32 cellular contexts compared by ENCODE assay signal in genomic region chr21:31624961-31625491, GRCh38.
"Had no signal": no experiment of that assay in that cellular context is flagged by ENCODE, and none has a peak within 500 bp of the region (broad histone marks: within the 10 kb centered on the region; RNA-seq: fewer than 3 reads in every experiment).

No MANE protein-coding gene starts in this region.

- H3K36me3 Mint-ChIP-seq: activated CD4-positive, alpha-beta memory T cell treated with anti-CD3 and anti-CD28 coated beads for 36 hours; activated CD8-positive, alpha-beta memory T cell treated with anti-CD3 and anti-CD28 coated beads, Interleukin-2, amount 10 ng/mL, durations not matched to agents 7 days and 5 days; activated naive CD4-positive, alpha-beta T cell treated with anti-CD3 and anti-CD28 coated beads, Interleukin-2, amount 50 U/mL, for 72 hours; activated naive CD8-positive, alpha-beta T cell treated with anti-CD3 and anti-CD28 coated beads, Interleukin-2, amount 10 ng/mL, durations not matched to agents 7 days and 5 days had no signal

- H3K27me3 Mint-ChIP-seq: activated CD4-positive, alpha-beta memory T cell treated with anti-CD3 and anti-CD28 coated beads for 36 hours; activated naive CD8-positive, alpha-beta T cell treated with anti-CD3 and anti-CD28 coated beads, Interleukin-2, amount 10 ng/mL, durations not matched to agents 7 days and 5 days had no signal

- H3K4me3 ChIP-seq: esophagus squamous epithelium, gastroesophageal sphincter had no signal

- H3K27ac ChIP-seq: brain microvascular endothelial cell, epithelial cell of prostate, esophagus squamous epithelium, gastroesophageal sphincter had no signal

- FAIRE-seq: astrocyte, bronchial epithelial cell, colon, endometrium, endothelial cell of umbilical vein had no signal

- DNase-seq: activated CD4-positive, alpha-beta memory T cell treated with anti-CD3 and anti-CD28 coated beads for 36 hours; activated CD4-positive, alpha-beta T cell treated with anti-CD3 and anti-CD28 coated beads for 36 hours; activated CD4-positive, alpha-beta T cell treated with anti-CD3 and anti-CD28 coated beads, Interleukin-2, amount 10 ng/mL, durations not matched to agents 24 days and 14 days; activated CD4-positive, CD25-positive, alpha-beta regulatory T cell; activated CD4-positive, CD25-positive, alpha-beta regulatory T cell treated with anti-CD3 and anti-CD28 coated beads, Interleukin-2, amount 50 U/mL, for 72 hours; activated CD8-positive, alpha-beta memory T cell treated with anti-CD3 and anti-CD28 coated beads, Interleukin-2, amount 10 ng/mL, durations not matched to agents 7 days and 5 days; activated CD8-positive, alpha-beta memory T cell treated with anti-CD3 and anti-CD28 coated beads, Interleukin-2, amount 50 U/mL, for 4 hours; activated CD8-positive, alpha-beta T cell treated with anti-CD3 and anti-CD28 coated beads, Interleukin-2, amount 10 ng/mL, durations not matched to agents 7 days and 5 days; activated effector memory CD4-positive, alpha-beta T cell treated with Interleukin-2 at 50 U/mL for 16 hours; activated gamma-delta T cell treated with Interleukin-2 at 50 U/mL for 16 hours; activated naive CD4-positive, alpha-beta T cell treated with Interleukin-2 at 50 U/mL for 16 hours; activated naive CD8-positive, alpha-beta T cell treated with anti-CD3 and anti-CD28 coated beads, Interleukin-2, amount 10 ng/mL, durations not matched to agents 7 days and 5 days; activated T-cell treated with anti-CD3 and anti-CD28 coated beads, Interleukin-2, amount 50 U/mL, for 1 hour; activated T-cell treated with anti-CD3 and anti-CD28 coated beads, Interleukin-2, amount 50 U/mL, for 72 hours; brain microvascular endothelial cell; caudate nucleus; cortex of kidney; dermis blood vessel endothelial cell; effector CD4-positive, alpha-beta T cell; effector memory CD8-positive, alpha-beta T cell; esophagus squamous epithelium; foreskin melanocyte; T-helper 1 cell; T-helper 17 cell had no signal

- H3K4me3 Mint-ChIP-seq: activated CD4-positive, alpha-beta memory T cell treated with anti-CD3 and anti-CD28 coated beads for 36 hours; activated CD4-positive, alpha-beta T cell treated with anti-CD3 and anti-CD28 coated beads for 36 hours; activated CD4-positive, alpha-beta T cell treated with anti-CD3 and anti-CD28 coated beads, Interleukin-2, amount 10 ng/mL, durations not matched to agents 24 days and 14 days; activated CD8-positive, alpha-beta memory T cell treated with anti-CD3 and anti-CD28 coated beads, Interleukin-2, amount 10 ng/mL, durations not matched to agents 7 days and 5 days; activated CD8-positive, alpha-beta T cell treated with anti-CD3 and anti-CD28 coated beads, Interleukin-2, amount 10 ng/mL, durations not matched to agents 7 days and 5 days; activated naive CD8-positive, alpha-beta T cell treated with anti-CD3 and anti-CD28 coated beads, Interleukin-2, amount 10 ng/mL, durations not matched to agents 7 days and 5 days; activated T-cell treated with anti-CD3 and anti-CD28 coated beads, Interleukin-2, amount 50 U/mL, for 72 hours; effector memory CD8-positive, alpha-beta T cell; T-helper 17 cell had no signal

- H3K9me3 ChIP-seq: esophagus squamous epithelium, gastroesophageal sphincter had no signal

- H3K27ac Mint-ChIP-seq: activated CD4-positive, alpha-beta memory T cell treated with anti-CD3 and anti-CD28 coated beads for 36 hours; activated CD4-positive, alpha-beta T cell treated with anti-CD3 and anti-CD28 coated beads for 36 hours; activated CD4-positive, alpha-beta T cell treated with anti-CD3 and anti-CD28 coated beads, Interleukin-2, amount 10 ng/mL, durations not matched to agents 24 days and 14 days; activated CD8-positive, alpha-beta memory T cell treated with anti-CD3 and anti-CD28 coated beads, Interleukin-2, amount 10 ng/mL, durations not matched to agents 7 days and 5 days; activated CD8-positive, alpha-beta T cell treated with anti-CD3 and anti-CD28 coated beads, Interleukin-2, amount 10 ng/mL, durations not matched to agents 7 days and 5 days; activated naive CD4-positive, alpha-beta T cell treated with anti-CD3 and anti-CD28 coated beads, Interleukin-2, amount 50 U/mL, for 72 hours; activated naive CD8-positive, alpha-beta T cell treated with anti-CD3 and anti-CD28 coated beads, Interleukin-2, amount 10 ng/mL, durations not matched to agents 7 days and 5 days; activated T-cell treated with anti-CD3 and anti-CD28 coated beads, Interleukin-2, amount 50 U/mL, for 72 hours; effector memory CD8-positive, alpha-beta T cell; T-helper 17 cell had no signal

- H3K36me3 ChIP-seq: brain microvascular endothelial cell, esophagus squamous epithelium, gastroesophageal sphincter had no signal

- ATAC-seq: activated CD4-positive, alpha-beta T cell treated with anti-CD3 and anti-CD28 coated beads for 36 hours; activated CD8-positive, alpha-beta memory T cell treated with anti-CD3 and anti-CD28 coated beads, Interleukin-2, amount 10 ng/mL, durations not matched to agents 7 days and 5 days; activated CD8-positive, alpha-beta T cell treated with anti-CD3 and anti-CD28 coated beads, Interleukin-2, amount 10 ng/mL, durations not matched to agents 7 days and 5 days; activated naive CD4-positive, alpha-beta T cell treated with anti-CD3 and anti-CD28 coated beads, Interleukin-2, amount 50 U/mL, for 72 hours; activated T-cell treated with anti-CD3 and anti-CD28 coated beads, Interleukin-2, amount 50 U/mL, for 72 hours; effector memory CD8-positive, alpha-beta T cell; gastroesophageal sphincter; T-helper 17 cell had no signal

- H3K9me3 Mint-ChIP-seq: activated CD4-positive, alpha-beta memory T cell treated with anti-CD3 and anti-CD28 coated beads for 36 hours; activated CD4-positive, alpha-beta T cell treated with anti-CD3 and anti-CD28 coated beads, Interleukin-2, amount 10 ng/mL, durations not matched to agents 24 days and 14 days; activated naive CD4-positive, alpha-beta T cell treated with anti-CD3 and anti-CD28 coated beads, Interleukin-2, amount 50 U/mL, for 72 hours; activated naive CD8-positive, alpha-beta T cell treated with anti-CD3 and anti-CD28 coated beads, Interleukin-2, amount 10 ng/mL, durations not matched to agents 7 days and 5 days; activated T-cell treated with anti-CD3 and anti-CD28 coated beads, Interleukin-2, amount 50 U/mL, for 72 hours; effector memory CD8-positive, alpha-beta T cell had no signal

- H3K27me3 ChIP-seq: brain microvascular endothelial cell, esophagus squamous epithelium, gastroesophageal sphincter had no signal
